11 cellular contexts compared by ENCODE assay signal in genomic region chr1:162235261-162235780, GRCh38.
A peak's percentile ranks its signal among the peaks of the same experiment; 100 is the strongest.
DNase-seq lines count a peak whose midpoint lies in the region; TF ChIP-seq lines count a peak whose summit lies in the region.
"Had no signal": no experiment of that assay in that cellular context is flagged by ENCODE, and none has a peak within 500 bp of the region (broad histone marks: within the 10 kb centered on the region; RNA-seq: fewer than 3 reads in every experiment).

No MANE protein-coding gene starts in this region.

- TF ChIP-seq POLR2A in spleen (IDR thresholded peaks at IDR 0.05): no peak

- DNase-seq in BJ (ENCODE audit: low read depth): peak; percentile 94
- peak; percentile 86 for DNase-seq in HS-5 (ENCODE audit: low read depth)
- peak; percentile 51 for DNase-seq in WERI-Rb-1
- peak; percentile 97 for DNase-seq in left kidney (ENCODE audit: low read depth, low spot score)
- no peak for DNase-seq in spleen
- no peak for DNase-seq in inferior parietal cortex (ENCODE audit: extremely low spot score)
- no peak for DNase-seq in A172 (ENCODE audit: low spot score)
- no peak for DNase-seq in head of caudate nucleus
- DNase-seq: activated T-cell treated with anti-CD3 and anti-CD28 coated beads for 4 hours; brain microvascular endothelial cell; CD4-positive, alpha-beta T cell had no signal

- no peaks in the 10 kb centered on the region for H3K36me3 ChIP-seq in BJ (ENCODE audit: control insufficient read depth, insufficient read depth, low read length)
- H3K36me3 ChIP-seq in WERI-Rb-1: no peaks in the 10 kb centered on the region
- H3K36me3 ChIP-seq in spleen: no peaks in the 10 kb centered on the region
- H3K36me3 ChIP-seq: brain microvascular endothelial cell had no signal

- POLR2A ChIA-PET in BJ (lab: Charles Lee): no interaction called here

- no peak overlapping the region for H3K27ac ChIP-seq in WERI-Rb-1
- H3K27ac ChIP-seq in spleen: peak overlapping the region in 4 of 8 donors; percentile 2 to 72 (median 66)
- H3K27ac ChIP-seq: brain microvascular endothelial cell had no signal

- peaks cover 1% of the 10 kb centered on the region for H3K27me3 ChIP-seq in BJ (ENCODE audit: control insufficient read depth, insufficient read depth, low read length)
- H3K27me3 ChIP-seq in WERI-Rb-1 (ENCODE audit: insufficient read depth, low read depth, severe bottlenecking): no peaks in the 10 kb centered on the region
- peaks cover 0 to 13% (median 0%) of the 10 kb centered on the region in 7 donors for H3K27me3 ChIP-seq in spleen (replicated peaks in 1 of 7)
- H3K27me3 ChIP-seq: brain microvascular endothelial cell had no signal

- no peak overlapping the region for H3K4me3 ChIP-seq in BJ (ENCODE audit: low read depth, low read length)
- H3K4me3 ChIP-seq in WERI-Rb-1 (ENCODE audit: low read depth, low read length): no peak overlapping the region
- no peak overlapping the region for H3K4me3 ChIP-seq in spleen

- WGBS in spleen, 5 donors: 63 to 73% (median 69%) methylated on average over 7 of the region's 7 CpGs

- intact Hi-C loops in spleen (cut with DNase I; ENCODE audit: low total_unique reads) (no loop called here), head of caudate nucleus (cut with DNase I) (no loop called here)

- CTCF ChIA-PET in BJ (lab: Yijun Ruan, JAX): interaction anchor here (0.8 kb wide), 1 partner anchor 149 kb away, joined by 3 read pairs; no protein-coding TSS in a partner anchor

- TF ChIP-seq CTCF in BJ (IDR thresholded peaks at IDR 0.05; ENCODE audit: insufficient read depth, low read depth, low read length) (no peak), WERI-Rb-1 (IDR thresholded peaks at IDR 0.05; ENCODE audit: low read depth, low read length) (no peak), spleen (IDR thresholded peaks at IDR 0.05 in 8 of 11, conservative IDR thresholded peaks at IDR 0.05 in 3 of 11) (no peak)

- no peaks in the 10 kb centered on the region for H3K9me3 ChIP-seq in WERI-Rb-1 (ENCODE audit: severe bottlenecking)
- H3K9me3 ChIP-seq in spleen: no peaks in the 10 kb centered on the region

- peaks cover 0 to 20% (median 2%) of the 10 kb centered on the region in 6 donors for H3K4me1 ChIP-seq in spleen

Comparison
In these comparisons a context has a peak if more than half of its experiments do, and no peak if none do; other contexts are left out.
1. DNase-seq: peak in BJ (single experiment), HS-5 (single experiment), WERI-Rb-1 (single experiment) and left kidney (single experiment); none in spleen (single experiment), inferior parietal cortex (single experiment), A172 (single experiment) and head of caudate nucleus (0 of 42).